ENCODE assay signal across 8 cellular contexts in the genomic region with DNA sequence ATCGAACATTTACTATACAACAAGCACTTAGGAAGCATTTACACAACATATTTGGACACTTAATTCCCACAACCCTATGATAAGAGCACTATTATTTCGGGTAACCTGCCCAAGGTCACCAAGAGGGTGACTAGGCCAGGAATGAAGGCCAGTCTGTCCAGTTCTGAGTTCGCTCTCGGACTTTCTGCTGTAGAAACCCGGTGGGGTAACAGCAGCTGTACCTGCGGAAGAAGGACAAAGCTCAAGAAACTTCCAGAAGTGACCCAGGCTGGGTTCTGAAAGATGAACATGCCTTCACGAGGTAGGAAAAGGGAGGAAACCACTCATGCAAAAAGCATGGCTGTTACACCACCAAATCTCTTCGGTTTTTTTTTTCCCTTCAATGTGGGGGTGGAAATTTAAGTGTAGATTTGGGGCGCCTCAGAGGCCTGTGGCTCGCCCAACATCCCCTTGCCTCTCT. TPM values are rescaled to one million over a fixed set of nuclear protein-coding genes. Genes with fewer than 3 reads are reported as not detected.
DNase-seq lines count a peak whose midpoint lies in the region; ATAC-seq and TF ChIP-seq lines count a peak whose summit lies in the region.

No MANE protein-coding gene starts in this region.

- H3K9ac ChIP-seq in skeletal muscle tissue (ENCODE audit: low read depth in 1 of 3, low read length in 3 of 3), result peak overlapping the region; percentile 86 to 92 (median 92)

- H3K9me3 ChIP-seq in HEK293 (ENCODE audit: control insufficient read depth, insufficient read depth, low read depth, low read length) (no peaks in the 10 kb centered on the region), right cardiac atrium (ENCODE audit: control insufficient read depth, low read length) (no peaks in the 10 kb centered on the region), skeletal muscle tissue (ENCODE audit: control insufficient read depth in 3 of 3, low read length in 3 of 3) (no peaks in the 10 kb centered on the region)

- H3K4me3 ChIP-seq in HEK293 (ENCODE audit: low read depth, low read length), result peak overlapping the region; percentile 44
- H3K4me3 ChIP-seq in WI38 (ENCODE audit: low read depth, low read length), result peak overlapping the region; percentile 67
- H3K4me3 ChIP-seq in right cardiac atrium (ENCODE audit: low read length), result peak overlapping the region; percentile 61
- peak overlapping the region; percentile 77 to 90 (median 90) for H3K4me3 ChIP-seq in skeletal muscle tissue (ENCODE audit: low read length in 3 of 3)

- H3K36me3 ChIP-seq in HEK293 (ENCODE audit: control insufficient read depth in 2 of 2, insufficient read depth in 1 of 2, low read length in 2 of 2) (no peaks in the 10 kb centered on the region), skeletal muscle tissue (ENCODE audit: control insufficient read depth in 3 of 3, insufficient read depth in 3 of 3, low read length in 3 of 3) (no peaks in the 10 kb centered on the region)

- peak overlapping the region; percentile 6; the same call in 1 of the 2 replicates for H3K27ac ChIP-seq in HEK293 (ENCODE audit: extremely low read depth, low read depth, low read length)
- peak overlapping the region; percentile 76 for H3K27ac ChIP-seq in right cardiac atrium (ENCODE audit: low read length)
- peak overlapping the region; percentile 81 for H3K27ac ChIP-seq in skeletal muscle tissue (ENCODE audit: low read depth, low read length)

- ATAC-seq in right cardiac atrium (no peak), HG03039 (IDR thresholded peaks at IDR 0.05; ENCODE audit: unreplicated experiment) (no peak)

- intact Hi-C loops in right cardiac atrium (cut with DNase I), result no loop called here

- DNase-seq in right cardiac atrium (no peak), NCI-H146 (lab: John Stamatoyannopoulos, UW) (no peak), activated gamma-delta T cell treated with Interleukin-2 at 50 U/mL for 16 hours (no peak), NK-92 (lab: John Stamatoyannopoulos, UW; ENCODE audit: unreplicated experiment) (no peak)

- 43% methylated on average over 10 of the region's 10 CpGs for WGBS in right cardiac atrium

- CTCF ChIA-PET in HEK293 (lab: Yijun Ruan, JAX), result interaction anchor here (0.6 to 3.7 kb wide), 8 partner anchors 11 to 643 kb away, joined by 3 to 19 read pairs (median 4); a partner anchor contains a TSS

- no peak for TF ChIP-seq CTCF in HEK293 (tag by site-specific recombination; IDR thresholded peaks at IDR 0.05)
- no peak for TF ChIP-seq CTCF in WI38 (IDR thresholded peaks at IDR 0.05; ENCODE audit: low read depth, low read length)

- H3K27me3 ChIP-seq in right cardiac atrium (ENCODE audit: control insufficient read depth, insufficient read depth), result no peaks in the 10 kb centered on the region
- H3K27me3 ChIP-seq in skeletal muscle tissue (ENCODE audit: control insufficient read depth in 3 of 3, insufficient read depth in 3 of 3, low read length in 3 of 3), result no peaks in the 10 kb centered on the region

- H3K4me1 ChIP-seq in HEK293 (ENCODE audit: control insufficient read depth, insufficient read depth, low read length), result 0 out of 2 replicates have a peak, but pooled peaks cover 4% of the 10 kb centered on the region
- peaks cover 2% of the 10 kb centered on the region for H3K4me1 ChIP-seq in right cardiac atrium (ENCODE audit: control insufficient read depth, insufficient read depth, low read length)
- peaks cover 7 to 8% (median 7%) of the 10 kb centered on the region in 3 donors for H3K4me1 ChIP-seq in skeletal muscle tissue (ENCODE audit: control insufficient read depth in 3 of 3, insufficient read depth in 3 of 3, low read length in 3 of 3)

- POLR2A ChIA-PET in HEK293 (lab: Yijun Ruan, JAX), result interaction anchor here (0.7 to 1.9 kb wide), 8 partner anchors 11 to 129 kb away, joined by 3 to 11 read pairs (median 6); a partner anchor contains a TSS

TF ChIP-seq in HEK293, 187 proteins besides CTCF, POLR2A, EP300 and RAD21 (continues in another document):
- TF ChIP-seq ZFP69B (tag by site-specific recombination; IDR thresholded peaks at IDR 0.05) (0 out of 2 replicates have a peak, but pooled peaks have one; percentile 14), ZNF354C (tag by site-specific recombination; IDR thresholded peaks at IDR 0.05; ENCODE audit: borderline replicate concordance, low read depth) (no peak), ZNF138 (tag by site-specific recombination; IDR thresholded peaks at IDR 0.05; ENCODE audit: borderline replicate concordance) (no peak), ZNF785 (tag by site-specific recombination; IDR thresholded peaks at IDR 0.05) (no peak), ZNF600 (tag by site-specific recombination; IDR thresholded peaks at IDR 0.05) (no peak), WT1 (tag by site-specific recombination; IDR thresholded peaks at IDR 0.05) (0 out of 2 replicates have a peak, but pooled peaks have one; percentile 50), ZFP3 (tag by site-specific recombination; IDR thresholded peaks at IDR 0.05; ENCODE audit: low read depth) (no peak), ZNF560 (tag by site-specific recombination; IDR thresholded peaks at IDR 0.05; ENCODE audit: borderline replicate concordance) (no peak)
- TF ChIP-seq, protein P1, sequence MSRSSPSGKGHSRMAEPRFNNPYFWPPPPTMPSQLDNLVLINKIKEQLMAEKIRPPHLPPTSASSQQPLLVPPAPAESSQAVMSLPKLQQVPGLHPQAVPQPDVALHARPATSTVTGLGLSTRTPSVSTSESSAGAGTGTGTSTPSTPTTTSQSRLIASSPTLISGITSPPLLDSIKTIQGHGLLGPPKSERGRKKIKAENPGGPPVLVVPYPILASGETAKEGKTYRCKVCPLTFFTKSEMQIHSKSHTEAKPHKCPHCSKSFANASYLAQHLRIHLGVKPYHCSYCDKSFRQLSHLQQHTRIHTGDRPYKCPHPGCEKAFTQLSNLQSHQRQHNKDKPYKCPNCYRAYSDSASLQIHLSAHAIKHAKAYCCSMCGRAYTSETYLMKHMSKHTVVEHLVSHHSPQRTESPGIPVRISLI (tag by site-specific recombination; IDR thresholded peaks at IDR 0.05), result 0 out of 2 replicates have a peak, but pooled peaks have one; percentile 54
- TF ChIP-seq, protein P2, sequence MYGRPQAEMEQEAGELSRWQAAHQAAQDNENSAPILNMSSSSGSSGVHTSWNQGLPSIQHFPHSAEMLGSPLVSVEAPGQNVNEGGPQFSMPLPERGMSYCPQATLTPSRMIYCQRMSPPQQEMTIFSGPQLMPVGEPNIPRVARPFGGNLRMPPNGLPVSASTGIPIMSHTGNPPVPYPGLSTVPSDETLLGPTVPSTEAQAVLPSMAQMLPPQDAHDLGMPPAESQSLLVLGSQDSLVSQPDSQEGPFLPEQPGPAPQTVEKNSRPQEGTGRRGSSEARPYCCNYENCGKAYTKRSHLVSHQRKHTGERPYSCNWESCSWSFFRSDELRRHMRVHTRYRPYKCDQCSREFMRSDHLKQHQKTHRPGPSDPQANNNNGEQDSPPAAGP (tag by site-specific recombination; IDR thresholded peaks at IDR 0.05), result 0 out of 2 replicates have a peak, but pooled peaks have one; percentile 30
- TF ChIP-seq, protein P3, sequence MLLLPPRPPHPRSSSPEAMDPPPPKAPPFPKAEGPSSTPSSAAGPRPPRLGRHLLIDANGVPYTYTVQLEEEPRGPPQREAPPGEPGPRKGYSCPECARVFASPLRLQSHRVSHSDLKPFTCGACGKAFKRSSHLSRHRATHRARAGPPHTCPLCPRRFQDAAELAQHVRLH (tag by site-specific recombination; IDR thresholded peaks at IDR 0.05), result no peak
- TF ChIP-seq, protein P4, sequence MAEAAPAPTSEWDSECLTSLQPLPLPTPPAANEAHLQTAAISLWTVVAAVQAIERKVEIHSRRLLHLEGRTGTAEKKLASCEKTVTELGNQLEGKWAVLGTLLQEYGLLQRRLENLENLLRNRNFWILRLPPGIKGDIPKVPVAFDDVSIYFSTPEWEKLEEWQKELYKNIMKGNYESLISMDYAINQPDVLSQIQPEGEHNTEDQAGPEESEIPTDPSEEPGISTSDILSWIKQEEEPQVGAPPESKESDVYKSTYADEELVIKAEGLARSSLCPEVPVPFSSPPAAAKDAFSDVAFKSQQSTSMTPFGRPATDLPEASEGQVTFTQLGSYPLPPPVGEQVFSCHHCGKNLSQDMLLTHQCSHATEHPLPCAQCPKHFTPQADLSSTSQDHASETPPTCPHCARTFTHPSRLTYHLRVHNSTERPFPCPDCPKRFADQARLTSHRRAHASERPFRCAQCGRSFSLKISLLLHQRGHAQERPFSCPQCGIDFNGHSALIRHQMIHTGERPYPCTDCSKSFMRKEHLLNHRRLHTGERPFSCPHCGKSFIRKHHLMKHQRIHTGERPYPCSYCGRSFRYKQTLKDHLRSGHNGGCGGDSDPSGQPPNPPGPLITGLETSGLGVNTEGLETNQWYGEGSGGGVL (tag by site-specific recombination; IDR thresholded peaks at IDR 0.05), result 0 out of 2 replicates have a peak, but pooled peaks have one; percentile 7
- TF ChIP-seq, protein P5, sequence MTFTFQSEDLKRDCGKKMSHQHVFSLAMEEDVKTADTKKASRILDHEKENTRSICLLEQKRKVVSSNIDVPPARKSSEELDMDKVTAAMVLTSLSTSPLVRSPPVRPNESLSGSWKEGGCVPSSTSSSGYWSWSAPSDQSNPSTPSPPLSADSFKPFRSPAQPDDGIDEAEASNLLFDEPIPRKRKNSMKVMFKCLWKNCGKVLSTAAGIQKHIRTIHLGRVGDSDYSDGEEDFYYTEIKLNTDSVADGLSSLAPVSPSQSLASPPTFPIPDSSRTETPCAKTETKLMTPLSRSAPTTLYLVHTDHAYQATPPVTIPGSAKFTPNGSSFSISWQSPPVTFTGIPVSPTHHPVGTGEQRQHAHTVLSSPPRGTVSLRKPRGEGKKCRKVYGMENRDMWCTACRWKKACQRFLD (tag by site-specific recombination; IDR thresholded peaks at IDR 0.05), result no peak

RNA-seq across cellular contexts. Expression of a gene that starts 10.8 kb away (rescaled TPM):
- total RNA-seq in right cardiac atrium (not detected), skeletal muscle tissue (not detected)
- polyA plus RNA-seq in right cardiac atrium, result not detected

RNA-seq across cellular contexts. Expression of a gene that starts 14.7 kb away (rescaled TPM):
- total RNA-seq in right cardiac atrium (1 to 10 TPM; 3.0 to 6.9 (median 6.2) TPM), skeletal muscle tissue (3.7 TPM)
- polyA plus RNA-seq in right cardiac atrium, result 6.0 TPM

RNA-seq across cellular contexts. Expression of a gene that starts 23.8 kb away (rescaled TPM):
- total RNA-seq in right cardiac atrium, result 1,000 to 10,000 TPM; 1,094 to 5,230 (median 2,674) TPM
- polyA plus RNA-seq in right cardiac atrium, result not detected
- under 0.01 TPM for total RNA-seq in skeletal muscle tissue

RNA-seq across cellular contexts. Expression of a gene that starts 25.1 kb away (rescaled TPM):
- total RNA-seq in right cardiac atrium, result over 10,000 TPM; 12,754 to 31,201 (median 26,788) TPM
- not detected for polyA plus RNA-seq in right cardiac atrium
- under 0.01 TPM for total RNA-seq in skeletal muscle tissue

RNA-seq across cellular contexts. Expression of a gene that starts 51.3 kb away (rescaled TPM):
- total RNA-seq in right cardiac atrium (10 to 100 TPM; 67.8 to 89.8 (median 80.2) TPM), skeletal muscle tissue (20.9 TPM)
- 77.3 TPM for polyA plus RNA-seq in right cardiac atrium

Comparison
In these comparisons a context has a peak if more than half of its experiments do, and no peak if none do; other contexts are left out.
1. H3K27ac ChIP-seq: peak in every context shown above with its lines; median percentile 81 in skeletal muscle tissue; 76 in right cardiac atrium; 6 in HEK293.
2. RNA of a gene that starts 23.8 kb away (total RNA-seq): 1,094 to 5,230 TPM in right cardiac atrium; under 0.01 TPM in skeletal muscle tissue (single experiment); every median in the first group is over 1,000 times any median in the second.
3. Peak in every context shown above with its lines, with median percentiles within 50 percentile points of each other: H3K4me3 ChIP-seq.